ENCODE assay signal across 8 cellular contexts in genomic region chr17:67243284-67243683, GRCh38. TPM values are rescaled to one million over a fixed set of nuclear protein-coding genes. Genes with fewer than 3 reads are reported as not detected.
A peak's percentile ranks its signal among the peaks of the same experiment; 100 is the strongest.
DNase-seq lines count a peak whose midpoint lies in the region; ATAC-seq, FAIRE-seq and TF ChIP-seq lines count a peak whose summit lies in the region.

No MANE protein-coding gene starts in this region.

- DNase-seq in Calu3 (no peak), MG63 (no peak), chondrocyte (ENCODE audit: low spot score) (no peak), pancreas (no peak), NCI-H1105 (lab: John Stamatoyannopoulos, UW) (no peak), epidermal melanocyte (ENCODE audit: insufficient read length, low spot score) (no peak)

- H3K9me3 Mint-ChIP-seq in Calu3 (ENCODE audit: low read depth, unreplicated experiment), result no peaks in the 10 kb centered on the region
- no peaks in the 10 kb centered on the region for H3K9me3 Mint-ChIP-seq in chondrocyte (ENCODE audit: low read depth)
- no peaks in the 10 kb centered on the region for H3K9me3 Mint-ChIP-seq in nephron

- intact Hi-C loops in Calu3 (cut with micrococcal nuclease; ENCODE audit: unreplicated experiment), result loop anchor here (10.0 kb wide), 1 partner anchor 92 kb away; no protein-coding TSS in a partner anchor
- intact Hi-C loops in pancreas (cut with DNase I), result no loop called here

- H3K4me3 ChIP-seq in MG63 (peak overlapping the region; percentile 89), pancreas (peak overlapping the region in 2 of 4 donors; percentile 55 to 99)

- ATAC-seq in pancreas, result no peak
- no peak for ATAC-seq in GM21619 (IDR thresholded peaks at IDR 0.05; ENCODE audit: unreplicated experiment)

- BruUV-seq in Calu3 (replicated peaks; lab: Mats Ljungman, UMichigan), result no TSS peak

- H3K36me3 Mint-ChIP-seq in Calu3 (ENCODE audit: insufficient read depth, unreplicated experiment) (peaks cover 49% of the 10 kb centered on the region), chondrocyte (ENCODE audit: low read depth) (peaks cover 6% of the 10 kb centered on the region), nephron (ENCODE audit: low read depth) (peaks cover 22% of the 10 kb centered on the region)

- CTCF ChIA-PET in Calu3 (lab: Charles Lee), result interaction anchor here (0.6 kb wide), 1 partner anchor 58 kb away, joined by 4 read pairs; no protein-coding TSS in a partner anchor

- no peak for TF ChIP-seq CTCF in Calu3 (IDR thresholded peaks at IDR 0.05; ENCODE audit: unreplicated experiment)
- no peak for TF ChIP-seq CTCF in chondrocyte (IDR thresholded peaks at IDR 0.05)
- no peak for TF ChIP-seq CTCF in nephron (IDR thresholded peaks at IDR 0.05; ENCODE audit: unreplicated experiment in 3 of 3)
- no peak for TF ChIP-seq CTCF in pancreas (IDR thresholded peaks at IDR 0.05)

- H3K4me1 Mint-ChIP-seq in Calu3 (ENCODE audit: low read depth, unreplicated experiment), result peaks cover 43% of the 10 kb centered on the region
- H3K4me1 Mint-ChIP-seq in chondrocyte (ENCODE audit: low read depth), result peaks cover 56% of the 10 kb centered on the region
- peaks cover 43% of the 10 kb centered on the region for H3K4me1 Mint-ChIP-seq in nephron

- peaks cover 13 to 49% (median 46%) of the 10 kb centered on the region in 3 donors for H3K4me1 ChIP-seq in pancreas

- H3K27me3 ChIP-seq in MG63 (no peaks in the 10 kb centered on the region), pancreas (no peaks in the 10 kb centered on the region)

- WGBS in pancreas, 2 donors, result 54 to 56% methylated on average over 5 of the region's 5 CpGs

- peak overlapping the region; percentile 84 for H3K4me3 Mint-ChIP-seq in Calu3 (ENCODE audit: low read depth, unreplicated experiment)
- peak overlapping the region; percentile 86 for H3K4me3 Mint-ChIP-seq in chondrocyte (ENCODE audit: unreplicated experiment)
- peak overlapping the region; percentile 95 to 98 (median 97) for H3K4me3 Mint-ChIP-seq in nephron

- no peaks in the 10 kb centered on the region for H3K27me3 Mint-ChIP-seq in Calu3 (ENCODE audit: unreplicated experiment)
- no peaks in the 10 kb centered on the region for H3K27me3 Mint-ChIP-seq in chondrocyte (ENCODE audit: low read depth)
- H3K27me3 Mint-ChIP-seq in nephron (ENCODE audit: low read depth), result peaks cover 9% of the 10 kb centered on the region

- H3K27ac Mint-ChIP-seq in Calu3 (ENCODE audit: unreplicated experiment) (peak overlapping the region; percentile 58), chondrocyte (ENCODE audit: unreplicated experiment) (peak overlapping the region; percentile 92), nephron (peak overlapping the region; percentile 91 to 98 (median 97))

- no peak overlapping the region for H3K27ac ChIP-seq in pancreas

- peaks cover 46% of the 10 kb centered on the region for H3K36me3 ChIP-seq in MG63
- H3K36me3 ChIP-seq in pancreas, result peaks cover 0 to 4% (median 0%) of the 10 kb centered on the region in 3 donors

- FAIRE-seq in pancreas (lab: Jason Lieb, UNC), result no peak

- H3K9me3 ChIP-seq in MG63 (no peaks in the 10 kb centered on the region), pancreas (no peaks in the 10 kb centered on the region)

RNA-seq across cellular contexts. Expression of gene HELZ, which starts 1.7 kb away (rescaled TPM):
- total RNA-seq in Calu3 (2022) (50.7 and 60.8 TPM in 2 replicates), chondrocyte (55.8 to 69.9 TPM (median 57.9 TPM) in 3 replicates), pancreas (10 to 100 TPM; 17.4 to 36.6 (median 26.2) TPM)
- total RNA-seq in MG63 (2014; rRNA removed; shearing (Covaris generic); ENCODE audit: low replicate concordance), result 13.0 and 32.3 TPM in 2 replicates
- polyA plus RNA-seq in pancreas, result 1 to 10 TPM; 4.1 to 4.6 TPM
